Comparison of ENCODE assay signal across 9 cellular contexts in the genomic region with DNA sequence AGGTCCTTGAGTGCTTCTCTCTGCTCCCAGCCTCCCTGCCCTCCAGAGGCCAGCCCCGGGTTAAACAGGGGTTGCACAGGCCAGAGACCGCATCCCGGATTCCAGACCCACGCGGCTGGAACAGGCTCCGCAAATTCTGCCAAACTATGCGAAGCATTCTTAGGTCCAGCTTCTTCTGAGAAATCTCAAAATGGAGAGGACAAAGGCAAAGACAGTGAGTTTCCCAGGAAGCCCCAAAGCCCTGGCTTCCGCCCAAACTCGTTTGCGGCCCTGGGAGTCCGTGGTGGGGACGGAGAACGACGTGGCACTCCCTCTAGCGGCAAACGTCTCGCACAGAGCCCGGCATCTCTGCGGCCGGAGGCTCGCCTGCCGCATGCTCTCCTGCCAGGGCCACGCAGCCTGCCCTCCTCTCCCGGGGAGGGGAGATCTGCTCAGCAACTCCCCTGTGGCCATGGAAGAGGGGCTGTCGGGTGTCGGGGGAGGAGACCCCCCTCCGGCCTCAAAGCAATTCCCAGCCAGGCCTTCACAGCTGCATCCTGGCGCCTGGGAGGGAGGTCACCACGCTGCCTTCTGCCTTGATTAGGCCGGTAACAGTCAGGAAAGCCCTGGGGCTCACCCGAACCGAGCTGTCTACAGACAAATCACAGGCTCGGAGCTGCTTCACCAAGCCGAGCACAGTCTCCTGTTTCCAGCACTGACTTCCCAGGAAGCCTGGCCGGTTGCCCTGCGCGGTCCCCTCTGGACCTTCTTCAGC. TPM values are rescaled to one million over a fixed set of nuclear protein-coding genes. Genes with fewer than 3 reads are reported as not detected.
DNase-seq lines count a peak whose midpoint lies in the region; ATAC-seq, FAIRE-seq and TF ChIP-seq lines count a peak whose summit lies in the region.
"Had no signal": no experiment of that assay in that cellular context is flagged by ENCODE, and none has a peak within 500 bp of the region (broad histone marks: within the 10 kb centered on the region; RNA-seq: fewer than 3 reads in every experiment).

No MANE protein-coding gene starts in this region.

- TF ChIP-seq RAD21 in HepG2 (CRISPR knock-in tag; IDR thresholded peaks at IDR 0.05), result peak; percentile 86

- TF ChIP-seq EP300 in HepG2 (IDR thresholded peaks at IDR 0.05; ENCODE audit: low read depth in 2 of 2, low read length in 2 of 2), result no peak
- TF ChIP-seq EP300 in HepG2 (CRISPR knock-in tag; IDR thresholded peaks at IDR 0.05; ENCODE audit: borderline replicate concordance), result no peak

- no peaks in the 10 kb centered on the region for H3K9me3 ChIP-seq in GM23248 (ENCODE audit: low read depth)
- H3K9me3 ChIP-seq in HepG2 (ENCODE audit: low read length), result no peaks in the 10 kb centered on the region

- H4K20me1 ChIP-seq in GM23248 (ENCODE audit: insufficient read depth) (no peaks in the 10 kb centered on the region), HepG2 (ENCODE audit: insufficient read depth, low read length) (no peaks in the 10 kb centered on the region)

- peak; percentile 90 for DNase-seq in GM10248 (ENCODE audit: extremely low spot score)
- DNase-seq in GM23248, result peak; percentile 93
- DNase-seq in KBM-7, result peak; percentile 11
- DNase-seq in chondrocyte (ENCODE audit: low spot score), result no peak
- peak; percentile 37 for DNase-seq in HepG2 (ENCODE audit: low spot score)
- DNase-seq in stimulated activated CD4-positive, alpha-beta T cell treated with anti-CD3 and anti-CD28 coated beads, Interleukin-2, amount 100 ng/mL, for 48 hours, result peak; percentile 56 to 62
- no peak for DNase-seq in NCI-H2081 (lab: John Stamatoyannopoulos, UW)
- DNase-seq: naive B cell had no signal

- no peaks in the 10 kb centered on the region for H3K9me3 Mint-ChIP-seq in chondrocyte (ENCODE audit: low read depth)

- no peaks in the 10 kb centered on the region for H3K9me2 ChIP-seq in GM23248 (ENCODE audit: insufficient read depth)

- TF ChIP-seq CTCF in GM10248 (IDR thresholded peaks at IDR 0.05; ENCODE audit: control extremely low read depth, extremely low read depth, low read depth, missing control alignments) (peak; percentile 92), VCaP (conservative IDR thresholded peaks at IDR 0.05) (peak; percentile 92), chondrocyte (IDR thresholded peaks at IDR 0.05) (peak; percentile 94), HepG2 (CRISPR knock-in tag; IDR thresholded peaks at IDR 0.05) (peak; percentile 95)

- 17 to 18% methylated on average over 33 to 37 of the region's 37 CpGs for WGBS in GM23248 (ENCODE audit: low coverage in 1 of 2, low lambda C conversion rate in 2 of 2, missing lambda C conversion rate in 2 of 2), 2 experiments
- WGBS in HepG2 (ENCODE audit: low lambda C conversion rate), result 70% methylated on average over 10 of the region's 37 CpGs

- H2AFZ ChIP-seq in GM23248 (peak overlapping the region; percentile 81), HepG2 (ENCODE audit: low read length) (no peak overlapping the region)

- H3K4me3 ChIP-seq in GM23248 (peak overlapping the region; percentile 10; the same call in 1 of the 2 replicates), HepG2 (replicated peaks in 1 of 3; ENCODE audit: insufficient read depth in 1 of 3, low read depth in 2 of 3, low read length in 3 of 3) (no peak overlapping the region)

- CTCF ChIA-PET in GM10248 (lab: Yijun Ruan, JAX) (interaction anchor here (0.7 to 2.3 kb wide), 14 partner anchors 8 to 996 kb away, joined by 3 to 13 read pairs (median 4); no protein-coding TSS in a partner anchor), HepG2 (lab: Yijun Ruan, JAX; ENCODE audit: low intra/inter-chr PET ratio, low total read pairs) (no interaction called here)

- H3K36me3 Mint-ChIP-seq in chondrocyte (ENCODE audit: low read depth), result no peaks in the 10 kb centered on the region
- H3K36me3 Mint-ChIP-seq: naive B cell had no signal

- no peak overlapping the region for H3K9ac ChIP-seq in GM23248
- H3K9ac ChIP-seq in HepG2 (ENCODE audit: insufficient read depth, low read depth, low read length), result no peak overlapping the region

- no peak for TF ChIP-seq POLR2A in HepG2 (IDR thresholded peaks at IDR 0.05; ENCODE audit: insufficient read depth in 1 of 2, low read depth in 2 of 2, low read length in 2 of 2)

- H3K27ac ChIP-seq in GM23248, result no peak overlapping the region
- no peak overlapping the region; the same call in 1 of the 2 replicates for H3K27ac ChIP-seq in VCaP
- H3K27ac ChIP-seq in HepG2 (ENCODE audit: extremely low read length, insufficient read depth, low read length), result no peak overlapping the region

- H3K36me3 ChIP-seq in GM23248 (ENCODE audit: low read depth) (no peaks in the 10 kb centered on the region), HepG2 (replicated peaks in 1 of 2; ENCODE audit: control insufficient read depth in 1 of 2, insufficient read depth in 2 of 2, low read length in 2 of 2) (no peaks in the 10 kb centered on the region)

- H3K27me3 Mint-ChIP-seq in chondrocyte (ENCODE audit: low read depth), result peaks cover 11% of the 10 kb centered on the region

- in situ Hi-C loops in GM23248 (cut with MboI), result no loop called here
- in situ Hi-C loops in KBM-7 (cut with MboI; ENCODE audit: low pct_unique_long_range_greater_than_20kb, low sequenced_read_pairs), result no loop called here
- in situ Hi-C loops in HepG2 (cut with HindIII; ENCODE audit: extremely low pct_ligation_motif_present, low pct_unique_long_range_greater_than_20kb), result no loop called here

- H3K27ac Mint-ChIP-seq in chondrocyte (ENCODE audit: unreplicated experiment), result no peak overlapping the region
- H3K27ac Mint-ChIP-seq: naive B cell had no signal

- peaks cover 12% of the 10 kb centered on the region for H3K4me1 Mint-ChIP-seq in chondrocyte (ENCODE audit: low read depth)

- BruUV-seq in HepG2 (replicated peaks; lab: Mats Ljungman, UMichigan), result no TSS peak

- H3K79me2 ChIP-seq in GM23248 (ENCODE audit: insufficient read depth), result no peaks in the 10 kb centered on the region
- no peaks in the 10 kb centered on the region for H3K79me2 ChIP-seq in HepG2 (ENCODE audit: insufficient read depth, low read length)

- H3K4me1 ChIP-seq in GM23248 (ENCODE audit: insufficient read depth) (peaks cover 4% of the 10 kb centered on the region; the same call in 1 of the 2 replicates), HepG2 (ENCODE audit: insufficient read depth, low read length) (no peaks in the 10 kb centered on the region)

- peak overlapping the region; percentile 58 for H3K4me2 ChIP-seq in GM23248 (ENCODE audit: unreplicated experiment)
- no peak overlapping the region for H3K4me2 ChIP-seq in HepG2 (ENCODE audit: low read depth, low read length)

- peak; percentile 85 for FAIRE-seq in HepG2 (lab: Jason Lieb, UNC)

- POLR2A ChIA-PET in GM10248 (lab: Yijun Ruan, JAX) (no interaction called here), HepG2 (lab: Yijun Ruan, JAX) (no interaction called here)

- H3K27me3 ChIP-seq in GM23248 (replicated peaks; ENCODE audit: insufficient read depth) (0 out of 2 replicates have a peak, but pooled peaks cover 3% of the 10 kb centered on the region), HepG2 (ENCODE audit: control insufficient read depth in 1 of 2, insufficient read depth in 2 of 2, low read length in 2 of 2) (peaks cover 0 to 8% of the 10 kb centered on the region in 2 experiments; a peak in 2 of 5 replicates)

- ATAC-seq in HepG2, result peak; percentile 99

- H3K4me3 Mint-ChIP-seq in chondrocyte (ENCODE audit: unreplicated experiment), result peak overlapping the region; percentile 40

- intact Hi-C loops in HepG2 (cut with micrococcal nuclease; ENCODE audit: unreplicated experiment), result loop anchor here (5.0 kb wide), 2 partner anchors 154 to 549 kb away; no protein-coding TSS in a partner anchor

- H3F3A ChIP-seq in GM23248 (ENCODE audit: insufficient read depth), result no peaks in the 10 kb centered on the region

TF ChIP-seq in HepG2, 621 proteins besides CTCF, POLR2A, EP300 and RAD21 (continues in another document):
- peak; percentile 4; the same call in 1 of the 2 replicates for TF ChIP-seq SMC3 (IDR thresholded peaks at IDR 0.05; ENCODE audit: low read length)
- peak; percentile 62 for TF ChIP-seq ZFX (CRISPR knock-in tag; IDR thresholded peaks at IDR 0.05; ENCODE audit: low read depth)
- no peak for TF ChIP-seq YEATS2 (CRISPR knock-in tag; IDR thresholded peaks at IDR 0.05; ENCODE audit: borderline replicate concordance)

RNA-seq across cellular contexts. Expression of a gene that starts 33.4 kb away (rescaled TPM):
- 4.7 and 6.4 TPM in 2 replicates for total RNA-seq in GM23248 (2014; rRNA removed; shearing (Covaris generic))
- polyA plus RNA-seq in GM23248 (2016; fragmentation: Nextera tagmentation; extraction: Ambion mirVana) (1.7 and 1.9 TPM in 2 replicates), HepG2 (2011; rRNA removed) (0.01 and 0.03 TPM in 2 replicates)
- total RNA-seq in chondrocyte (8.0 to 9.0 TPM (median 8.0 TPM) in 3 replicates), HepG2 (2016; rRNA removed; fragmentation: Illumina TruSeq; extraction: Trizol) (not detected in 2 replicates)
- total RNA-seq in HepG2 (2016; cell fraction: cytosol; rRNA removed; fragmentation: Illumina TruSeq; extraction: Trizol; ENCODE audit: low read depth), result not detected in 2 replicates
- total RNA-seq in HepG2 (2016; cell fraction: insoluble cytoplasmic fraction; rRNA removed; fragmentation: Illumina TruSeq; extraction: Trizol), result not detected in 2 replicates
- not detected in 2 replicates for total RNA-seq in HepG2 (2016; cell fraction: membrane; rRNA removed; fragmentation: Illumina TruSeq; extraction: Trizol)
- total RNA-seq in HepG2 (2016; cell fraction: nucleus; rRNA removed; fragmentation: Illumina TruSeq; extraction: Trizol), result 0.12 TPM in 1 of 2 replicates, not detected in the other
- 0.01 TPM in 2 replicates for polyA plus RNA-seq in HepG2 (2011; cell fraction: cytosol; rRNA removed)
- 0.03 and 0.11 TPM in 2 replicates for polyA plus RNA-seq in HepG2 (2011; cell fraction: nucleus; rRNA removed)
- 0.05 and 0.09 TPM in 2 replicates for polyA plus RNA-seq in HepG2 (2012)
- polyA plus RNA-seq in HepG2 (2016; cell fraction: cytosol; fragmentation: Illumina TruSeq; extraction: Trizol; ENCODE audit: low read depth), result not detected in 2 replicates
- not detected in 2 replicates for polyA plus RNA-seq in HepG2 (2016; cell fraction: insoluble cytoplasmic fraction; fragmentation: Illumina TruSeq; extraction: Trizol; ENCODE audit: low read depth)
- polyA plus RNA-seq in HepG2 (2016; cell fraction: membrane; fragmentation: Illumina TruSeq; extraction: Trizol; ENCODE audit: low read depth), result not detected in 2 replicates
- not detected in 2 replicates for polyA plus RNA-seq in HepG2 (2016; cell fraction: nucleus; fragmentation: Illumina TruSeq; extraction: Trizol; ENCODE audit: insufficient read depth, low read depth)
- polyA minus RNA-seq in HepG2 (2011; rRNA and poly(A)+ RNA removed; ENCODE audit: low replicate concordance), result 3.2 TPM in 1 of 2 replicates, not detected in the other
- 0.09 TPM in 1 of 2 replicates, not detected in the other for polyA minus RNA-seq in HepG2 (2011; cell fraction: cytosol; rRNA and poly(A)+ RNA removed)
- not detected in 2 replicates for polyA minus RNA-seq in HepG2 (2011; cell fraction: nucleus; rRNA and poly(A)+ RNA removed)

Comparison
In these comparisons a context has a peak if more than half of its experiments do, and no peak if none do; other contexts are left out.
1. DNase-seq: peak in GM10248 (single experiment), GM23248 (single experiment), KBM-7 (single experiment), HepG2 (single experiment) and stimulated activated CD4-positive, alpha-beta T cell treated with anti-CD3 and anti-CD28 coated beads, Interleukin-2, amount 100 ng/mL, for 48 hours (2 of 2); none in chondrocyte (single experiment) and NCI-H2081 (0 of 2).
2. Peak in every context shown above with its lines, with median percentiles within 50 percentile points of each other: CTCF ChIP-seq.